ENCODE assay signal across 8 cellular contexts in genomic region chr19:40444181-40445005, GRCh38. TPM values are rescaled to one million over a fixed set of nuclear protein-coding genes. Genes with fewer than 3 reads are reported as not detected.
A peak's percentile ranks its signal among the peaks of the same experiment; 100 is the strongest.
DNase-seq lines count a peak whose midpoint lies in the region; ATAC-seq, FAIRE-seq and TF ChIP-seq lines count a peak whose summit lies in the region.

A gene with protein sequence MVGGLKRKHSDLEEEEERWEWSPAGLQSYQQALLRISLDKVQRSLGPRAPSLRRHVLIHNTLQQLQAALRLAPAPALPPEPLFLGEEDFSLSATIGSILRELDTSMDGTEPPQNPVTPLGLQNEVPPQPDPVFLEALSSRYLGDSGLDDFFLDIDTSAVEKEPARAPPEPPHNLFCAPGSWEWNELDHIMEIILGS (minus strand): TSS chr19:40444335. CDS start chr19:40442080, 2,255 bp downstream.

- peak within 1 kb of the TSS; percentile 57 to 92 for H3K4me2 ChIP-seq in H1 (ENCODE audit: insufficient read depth in 1 of 2, low read depth in 2 of 2, low read length in 2 of 2)

- WGBS in H1 (ENCODE audit: extremely low coverage in 1 of 2, insufficient coverage in 1 of 2, insufficient read length in 1 of 2, insufficient replicate concordance in 2 of 2, low coverage in 1 of 2, low lambda C conversion rate in 2 of 2, missing lambda C conversion rate in 1 of 2), 2 experiments: 1% methylated on average over 30 of the region's 74 CpGs; no CpG with 5 or more reads in 1 of the 2 experiments

- H2AK5ac ChIP-seq in H1 (ENCODE audit: low read depth, low read length): peak within 1 kb of the TSS; percentile 77; the same call in 1 of the 2 replicates

- peak within 1 kb of the TSS; percentile 52 for H4K91ac ChIP-seq in H1 (replicated peaks; ENCODE audit: insufficient read length, low read length)

- peak within 1 kb of the TSS; percentile 92 for H2BK12ac ChIP-seq in H1 (ENCODE audit: low read depth, low read length)

- H3K4me1 ChIP-seq in H1 (replicated peaks in 1 of 4; ENCODE audit: control insufficient read depth in 3 of 4, insufficient read depth in 4 of 4, low read length in 3 of 4): peaks cover 3 to 9% (median 7%) of the 10 kb centered on the region in 4 experiments; a peak in 6 of 7 replicates

- peak; percentile 98 for DNase-seq in Caki2 (ENCODE audit: low read depth)
- peak; percentile 91 for DNase-seq in HTR-8/SVneo (ENCODE audit: insufficient read length, low spot score)
- peak; percentile 96 for DNase-seq in NOMO-1 treated with DMSO at 0.1 percent for 48 hours (lab: John Stamatoyannopoulos, UW; ENCODE audit: unreplicated experiment)
- peak; percentile 82 to 95 (median 88) for DNase-seq in activated CD8-positive, alpha-beta memory T cell treated with anti-CD3 and anti-CD28 coated beads for 48 hours (ENCODE audit: low read depth in 2 of 3, low spot score in 2 of 3)
- peak; percentile 85 to 97 for DNase-seq in H1 (ENCODE audit: low read depth in 1 of 2, low spot score in 2 of 2)
- DNase-seq in mesenteric fat pad (ENCODE audit: low spot score): peak; percentile 99
- DNase-seq in stimulated activated CD8-positive, alpha-beta memory T cell treated with anti-CD3 and anti-CD28 coated beads, Interleukin-15, amount 100 ng/mL, for 24 hours (ENCODE audit: low read depth): peak; percentile 91

- ATAC-seq in GM21367 (IDR thresholded peaks at IDR 0.05; ENCODE audit: unreplicated experiment): peak; percentile 50

- H2BK15ac ChIP-seq in H1 (ENCODE audit: low read length): peak within 1 kb of the TSS; percentile 92; the same call in 1 of the 2 replicates

- peak within 1 kb of the TSS; percentile 93 for H3K4ac ChIP-seq in H1 (replicated peaks; ENCODE audit: insufficient read length, low read depth, low read length)

- peak; percentile 46 to 52 for TF ChIP-seq RAD21 in H1 (IDR thresholded peaks at IDR 0.05 in 1 of 2, conservative IDR thresholded peaks at IDR 0.05 in 1 of 2; ENCODE audit: low read depth in 2 of 2, low read length in 2 of 2)

- H3K18ac ChIP-seq in H1 (ENCODE audit: extremely low read depth, low read length): peak within 1 kb of the TSS; percentile 100

- no peaks in the 10 kb centered on the region; the same call in 1 of the 2 replicates for H3K79me1 ChIP-seq in H1 (ENCODE audit: low read depth, low read length)

- peak; percentile 93 for FAIRE-seq in HTR-8/SVneo (lab: Jason Lieb, UNC)
- FAIRE-seq in H1 (lab: Jason Lieb, UNC): no peak

- peak within 1 kb of the TSS; percentile 61; the same call in 1 of the 2 replicates for H2AFZ ChIP-seq in H1 (ENCODE audit: low read length)

- H3K79me2 ChIP-seq in H1 (ENCODE audit: control insufficient read depth in 1 of 2, insufficient read depth in 2 of 2, low read length in 2 of 2): peaks cover 0 to 23% of the 10 kb centered on the region in 2 experiments; a peak in 2 of 4 replicates

- peak within 1 kb of the TSS; percentile 64; the same call in 1 of the 2 replicates for H4K8ac ChIP-seq in H1 (ENCODE audit: extremely low read depth, insufficient read depth, low read length)

- H2BK20ac ChIP-seq in H1 (ENCODE audit: low read length): no peak within 1 kb of the TSS

- TF ChIP-seq EP300 in H1 (IDR thresholded peaks at IDR 0.05; ENCODE audit: borderline replicate concordance in 1 of 2, low read depth in 2 of 2, low read length in 2 of 2): no peak

- H3K27ac ChIP-seq in H1 (ENCODE audit: low read depth, low read length): peak within 1 kb of the TSS; percentile 89

- H3K27me3 ChIP-seq in H1 (replicated peaks in 1 of 4; ENCODE audit: control insufficient read depth in 3 of 4, extremely low read depth in 1 of 4, insufficient read depth in 3 of 4, low read length in 3 of 4): no peaks in the 10 kb centered on the region

- peak within 1 kb of the TSS; percentile 47 for H2BK120ac ChIP-seq in H1 (replicated peaks; ENCODE audit: low read depth, low read length)

- peak; percentile 33 to 54 for TF ChIP-seq POLR2A in H1 (IDR thresholded peaks at IDR 0.05; ENCODE audit: control extremely low read depth in 1 of 2, low read depth in 2 of 2, low read length in 2 of 2)

- H4K5ac ChIP-seq in H1 (ENCODE audit: insufficient read length, low read depth, low read length): peak within 1 kb of the TSS; percentile 98

- peak within 1 kb of the TSS; percentile 97 to 99 (median 98) for H3K4me3 ChIP-seq in H1 (ENCODE audit: extremely low read depth in 1 of 4, insufficient read depth in 2 of 4, low read depth in 3 of 4, low read length in 4 of 4)

- H3K23me2 ChIP-seq in H1 (ENCODE audit: low read depth, low read length): peaks cover 7% of the 10 kb centered on the region; the same call in 1 of the 2 replicates

- peaks cover 9 to 17% (median 11%) of the 10 kb centered on the region in 4 experiments; a peak in 6 of 8 replicates for H3K36me3 ChIP-seq in H1 (ENCODE audit: control insufficient read depth in 2 of 4, insufficient read depth in 4 of 4, low read length in 3 of 4)

- in situ Hi-C loops in Caki2 (cut with HindIII; ENCODE audit: low pct_unique_long_range_greater_than_20kb, low sequenced_read_pairs): no loop called here

- peak within 1 kb of the TSS; percentile 94 for H3K56ac ChIP-seq in H1 (replicated peaks; ENCODE audit: insufficient read length, low read depth, low read length)

- no peak within 1 kb of the TSS for H3K14ac ChIP-seq in H1 (ENCODE audit: insufficient read length)

- peak within 1 kb of the TSS; percentile 99 for H2BK5ac ChIP-seq in H1 (ENCODE audit: low read depth, low read length)

- peak within 1 kb of the TSS; percentile 65 to 96 (median 88) for H3K9ac ChIP-seq in H1 (replicated peaks in 1 of 4; ENCODE audit: extremely low read depth in 1 of 4, low read depth in 3 of 4, low read length in 3 of 4)

- no peak within 1 kb of the TSS for H3K23ac ChIP-seq in H1 (ENCODE audit: insufficient read length)

- H4K20me1 ChIP-seq in H1 (replicated peaks in 1 of 2; ENCODE audit: control insufficient read depth in 1 of 2, insufficient read depth in 2 of 2, low read length in 2 of 2): peaks cover 0 to 5% of the 10 kb centered on the region in 2 experiments

- TF ChIP-seq CTCF in H1 (IDR thresholded peaks at IDR 0.05; ENCODE audit: control extremely low read depth in 1 of 3, insufficient read depth in 1 of 3, low read depth in 1 of 3, low read length in 3 of 3): peak; percentile 12 to 35 (median 17); a peak in 3 of 4 replicates

- POLR2A ChIA-PET in H1 (lab: Charles Lee; ENCODE audit: partially characterized antibody): interaction anchor here (0.8 to 4.4 kb wide), 16 partner anchors 9 to 68 kb away, joined by 3 to 40 read pairs (median 11); partner anchors contain the start of genes BLVRB, PRX, SERTAD1 and SPTBN4

- CTCF ChIA-PET in H1 (lab: Charles Lee; ENCODE audit: partially characterized antibody): interaction anchor here (0.7 to 5.1 kb wide), 6 partner anchors 9 to 24 kb away, joined by 3 to 29 read pairs (median 6); partner anchors contain the start of gene BLVRB

- no peaks in the 10 kb centered on the region for H3K9me3 ChIP-seq in H1 (ENCODE audit: insufficient read depth in 2 of 2, low read depth in 1 of 2, low read length in 1 of 2)

TF ChIP-seq in H1, 55 proteins besides CTCF, POLR2A, EP300 and RAD21:
- TF ChIP-seq RNF2 (IDR thresholded peaks at IDR 0.05; ENCODE audit: borderline replicate concordance, low read depth, low read length, missing control alignments, poor library complexity, severe bottlenecking): no peak
- TF ChIP-seq ASH2L (IDR thresholded peaks at IDR 0.05; ENCODE audit: low read length): peak; percentile 61
- TF ChIP-seq SUZ12 (IDR thresholded peaks at IDR 0.05; ENCODE audit: low read length): no peak
- peak; percentile 38 for TF ChIP-seq TAF7 (optimal IDR thresholded peaks at IDR 0.05; ENCODE audit: borderline replicate concordance, low read depth, low read length)
- TF ChIP-seq TAF1 (IDR thresholded peaks at IDR 0.05; ENCODE audit: low read depth, low read length): peak; percentile 73
- TF ChIP-seq POLR2AphosphoS5 (IDR thresholded peaks at IDR 0.05; ENCODE audit: low read depth, low read length): peak; percentile 74
- TF ChIP-seq SRF (IDR thresholded peaks at IDR 0.05; ENCODE audit: low read depth, low read length): no peak
- 0 out of 2 replicates have a peak, but pooled peaks have one; percentile 26 for TF ChIP-seq RBBP5 (IDR thresholded peaks at IDR 0.05; ENCODE audit: borderline replicate concordance, low read depth, low read length)
- peak; percentile 14; the same call in 1 of the 2 replicates for TF ChIP-seq BACH1 (IDR thresholded peaks at IDR 0.05; ENCODE audit: low read length)
- 0 out of 2 replicates have a peak, but pooled peaks have one; percentile 36 for TF ChIP-seq KDM1A (IDR thresholded peaks at IDR 0.05; ENCODE audit: borderline replicate concordance, low read length)
- TF ChIP-seq KDM4A (IDR thresholded peaks at IDR 0.05; ENCODE audit: low read depth, low read length, severe bottlenecking): peak; percentile 66
- peak; percentile 63 for TF ChIP-seq NANOG (IDR thresholded peaks at IDR 0.05; ENCODE audit: insufficient read depth, low read depth, low read length, poor library complexity, severe bottlenecking)
- TF ChIP-seq RFX5 (IDR thresholded peaks at IDR 0.05; ENCODE audit: borderline replicate concordance, low read depth, low read length): no peak
- peak; percentile 53; the same call in 1 of the 2 replicates for TF ChIP-seq SP1 (IDR thresholded peaks at IDR 0.05; ENCODE audit: low read depth, low read length)
- TF ChIP-seq SIN3A (conservative IDR thresholded peaks at IDR 0.05 in 1 of 2, IDR thresholded peaks at IDR 0.05 in 1 of 2; ENCODE audit: low read depth in 1 of 2, low read length in 2 of 2): peak; percentile 8 to 36; a peak in 2 of 4 replicates
- TF ChIP-seq PHF8 (conservative IDR thresholded peaks at IDR 0.05; ENCODE audit: low read depth, low read length): peak; percentile 76
- no peak for TF ChIP-seq EZH2 (IDR thresholded peaks at IDR 0.05; ENCODE audit: low read depth, low read length, severe bottlenecking)
- TF ChIP-seq TBP (IDR thresholded peaks at IDR 0.05; ENCODE audit: low read depth, low read length): peak; percentile 49; the same call in 1 of the 2 replicates
- TF ChIP-seq CREB1 (IDR thresholded peaks at IDR 0.05): peak; percentile 94
- TF ChIP-seq TEAD4 (IDR thresholded peaks at IDR 0.05; ENCODE audit: low read depth, low read length): no peak
- TF ChIP-seq JUND (IDR thresholded peaks at IDR 0.05; ENCODE audit: low read length): no peak

RNA-seq across cellular contexts. Expression of the gene that starts here (rescaled TPM):
- 68.2 and 68.5 TPM in 2 replicates for total RNA-seq in Caki2 (2014; rRNA removed; shearing (Covaris generic); ENCODE audit: low replicate concordance)
- total RNA-seq in H1 (2021; fragmentation: NEBNext Ultra II Directional; extraction: Animal tissue kit (Norgen Biotek cat#: 25700)): 32.1 and 33.4 TPM in 2 replicates
- polyA plus RNA-seq in H1 (2011; rRNA removed): 15.1 and 23.5 TPM in 2 replicates
- polyA plus RNA-seq in H1 (2011; cell fraction: cytosol; rRNA removed): 14.4 TPM
- 17.5 TPM for polyA plus RNA-seq in H1 (2011; cell fraction: nucleus; rRNA removed)
- polyA plus RNA-seq in H1 (2012, experiment 1 of 2): 19.0 to 27.4 TPM (median 21.0 TPM) in 4 replicates
- 29.2 TPM for polyA plus RNA-seq in H1 (2012, experiment 2 of 2)
- polyA plus RNA-seq in H1 (2013, experiment 1 of 2): 11.0 TPM
- 10.4 TPM for polyA plus RNA-seq in H1 (2013, experiment 2 of 2)
- 18.8 and 25.3 TPM in 2 replicates for polyA minus RNA-seq in H1 (2011; rRNA and poly(A)+ RNA removed)
- 34.3 TPM for polyA minus RNA-seq in H1 (2011; cell fraction: cytosol; rRNA and poly(A)+ RNA removed)
- 11.6 TPM for polyA minus RNA-seq in H1 (2011; cell fraction: nucleus; rRNA and poly(A)+ RNA removed)
- total RNA-seq in mesenteric fat pad: 40.7 TPM

Comparison
In these comparisons a context has a peak if more than half of its experiments do, and no peak if none do; other contexts are left out.
1. Peak in every context shown above with its lines: DNase-seq, ATAC-seq, H3K4me3 ChIP-seq and H3K27ac ChIP-seq.